8 cellular contexts compared by ENCODE assay signal in genomic region chr19:18469245-18470107, GRCh38. TPM values are rescaled to one million over a fixed set of nuclear protein-coding genes. Genes with fewer than 3 reads are reported as not detected.
DNase-seq lines count a peak whose midpoint lies in the region; ATAC-seq and TF ChIP-seq lines count a peak whose summit lies in the region.

No MANE protein-coding gene starts in this region.

- H4K12ac ChIP-seq in trophoblast cell (ENCODE audit: low read depth, low read length): no peak overlapping the region

- H3K9me3 Mint-ChIP-seq in activated T-helper 2 cell treated with anti-CD3 and anti-CD28 coated beads, Interferon-gamma antibody, Interleukin-2, Interleukin-4, amounts not matched to agents 10 μg/mL and 5 μg/mL and 100 μg/mL, durations not matched to agents 14 hours and 24 hours and 36 hours: no peaks in the 10 kb centered on the region

- H3K79me2 ChIP-seq in trophoblast cell (ENCODE audit: control insufficient read depth, insufficient read depth, low read length, poor library complexity): no peaks in the 10 kb centered on the region

- H3K36me3 ChIP-seq in Peyer's patch (peaks cover 0 to 36% (median 0%) of the 10 kb centered on the region in 3 donors), gastroesophageal sphincter (peaks cover 0 to 29% of the 10 kb centered on the region in 2 donors), trophoblast cell (ENCODE audit: control insufficient read depth in 1 of 2, insufficient read depth in 2 of 2, low read length in 2 of 2) (peaks cover 18 to 24% of the 10 kb centered on the region in 2 experiments)

- H3K27me3 ChIP-seq in Peyer's patch (no peaks in the 10 kb centered on the region), gastroesophageal sphincter (no peaks in the 10 kb centered on the region), trophoblast cell (ENCODE audit: insufficient read depth, low read length) (no peaks in the 10 kb centered on the region)

- H3K9ac ChIP-seq in trophoblast cell (ENCODE audit: low read length): no peak overlapping the region

- TF ChIP-seq EP300 in gastroesophageal sphincter (IDR thresholded peaks at IDR 0.05): no peak

- H3K9me3 ChIP-seq in Peyer's patch (no peaks in the 10 kb centered on the region), gastroesophageal sphincter (no peaks in the 10 kb centered on the region), trophoblast cell (ENCODE audit: insufficient read depth, low read depth, low read length) (no peaks in the 10 kb centered on the region)

- TF ChIP-seq POLR2A in Peyer's patch (IDR thresholded peaks at IDR 0.05): no peak
- TF ChIP-seq POLR2A in gastroesophageal sphincter (IDR thresholded peaks at IDR 0.05): no peak

- intact Hi-C loops in activated T-helper 2 cell treated with anti-CD3 and anti-CD28 coated beads, Interferon-gamma antibody, Interleukin-2, Interleukin-4, amounts not matched to agents 10 μg/mL and 5 μg/mL and 100 μg/mL, durations not matched to agents 14 hours and 24 hours and 36 hours (cut with micrococcal nuclease): loop anchor here (2.0 kb wide), 1 partner anchor 51 kb away; no protein-coding TSS in a partner anchor

- no peaks in the 10 kb centered on the region for H3K27me3 Mint-ChIP-seq in activated T-helper 2 cell treated with anti-CD3 and anti-CD28 coated beads, Interferon-gamma antibody, Interleukin-2, Interleukin-4, amounts not matched to agents 10 μg/mL and 5 μg/mL and 100 μg/mL, durations not matched to agents 14 hours and 24 hours and 36 hours (ENCODE audit: low read depth)

- peak; percentile 47 to 80 (median 75) for TF ChIP-seq CTCF in Peyer's patch (IDR thresholded peaks at IDR 0.05)
- peak in 3 of 4 experiments; percentile 57 to 77 (median 77) for TF ChIP-seq CTCF in gastroesophageal sphincter (IDR thresholded peaks at IDR 0.05)

- H4K91ac ChIP-seq in trophoblast cell (ENCODE audit: low read depth, low read length): no peak overlapping the region

- no peaks in the 10 kb centered on the region for H3K79me1 ChIP-seq in trophoblast cell (ENCODE audit: low read length)

- H3K18ac ChIP-seq in trophoblast cell (ENCODE audit: low read length): no peak overlapping the region

- peak; percentile 60 for DNase-seq in activated gamma-delta T cell treated with Interleukin-2 at 50 U/mL for 16 hours
- DNase-seq in activated gamma-delta T cell (lab: John Stamatoyannopoulos, UW): no peak
- peak; percentile 50 to 85 (median 83) for DNase-seq in Peyer's patch
- peak; percentile 39 for DNase-seq in activated T-helper 2 cell treated with anti-CD3 and anti-CD28 coated beads, Interferon-gamma antibody, Interleukin-2, Interleukin-4, amounts not matched to agents 10 μg/mL and 5 μg/mL and 100 μg/mL, durations not matched to agents 14 hours and 24 hours and 36 hours (ENCODE audit: low spot score)
- DNase-seq in trophoblast cell: peak; percentile 52 to 76

- H2BK120ac ChIP-seq in trophoblast cell (ENCODE audit: insufficient read depth, low read length, poor library complexity): no peak overlapping the region

- H3K4me3 Mint-ChIP-seq in activated T-helper 2 cell treated with anti-CD3 and anti-CD28 coated beads, Interferon-gamma antibody, Interleukin-2, Interleukin-4, amounts not matched to agents 10 μg/mL and 5 μg/mL and 100 μg/mL, durations not matched to agents 14 hours and 24 hours and 36 hours (ENCODE audit: low read depth): no peak overlapping the region

- no peak overlapping the region for H3K4me3 ChIP-seq in Peyer's patch
- H3K4me3 ChIP-seq in gastroesophageal sphincter: no peak overlapping the region
- H3K4me3 ChIP-seq in trophoblast cell (ENCODE audit: low read depth, low read length): no peak overlapping the region

- no peak overlapping the region for H3K27ac Mint-ChIP-seq in activated T-helper 2 cell treated with anti-CD3 and anti-CD28 coated beads, Interferon-gamma antibody, Interleukin-2, Interleukin-4, amounts not matched to agents 10 μg/mL and 5 μg/mL and 100 μg/mL, durations not matched to agents 14 hours and 24 hours and 36 hours

- no peak overlapping the region for H2AFZ ChIP-seq in trophoblast cell (ENCODE audit: insufficient read depth, low read length, poor library complexity)

- 64 to 100% methylated on average over 2 to 3 of the region's 30 CpGs for WGBS in gastroesophageal sphincter (ENCODE audit: low coverage in 1 of 2), 2 donors
- no CpG with 5 or more reads among the region's 30 CpGs for WGBS in trophoblast cell (ENCODE audit: extremely low coverage, insufficient coverage, insufficient read length)

- no peak overlapping the region for H2BK12ac ChIP-seq in trophoblast cell (ENCODE audit: low read length)

- no peak overlapping the region for H3K4me2 ChIP-seq in trophoblast cell (ENCODE audit: low read length)

- peaks cover 2 to 63% (median 12%) of the 10 kb centered on the region in 4 donors for H3K4me1 ChIP-seq in Peyer's patch
- peaks cover 6 to 84% (median 47%) of the 10 kb centered on the region in 3 donors for H3K4me1 ChIP-seq in gastroesophageal sphincter
- peaks cover 0 to 3% of the 10 kb centered on the region in 2 experiments for H3K4me1 ChIP-seq in trophoblast cell (ENCODE audit: control insufficient read depth in 1 of 2, insufficient read depth in 2 of 2, low read length in 2 of 2)

- no peak overlapping the region for H3K14ac ChIP-seq in trophoblast cell (ENCODE audit: low read length)

- H4K8ac ChIP-seq in trophoblast cell (ENCODE audit: low read depth, low read length): no peak overlapping the region

- H2AK5ac ChIP-seq in trophoblast cell (ENCODE audit: low read length): no peak overlapping the region

- ATAC-seq in gastroesophageal sphincter: peak; percentile 30
- no peak for ATAC-seq in GM18873 (IDR thresholded peaks at IDR 0.05; ENCODE audit: low FRiP score, unreplicated experiment)
- no peak for ATAC-seq in GM18511 (IDR thresholded peaks at IDR 0.05; ENCODE audit: unreplicated experiment)

- H3K4me1 Mint-ChIP-seq in activated T-helper 2 cell treated with anti-CD3 and anti-CD28 coated beads, Interferon-gamma antibody, Interleukin-2, Interleukin-4, amounts not matched to agents 10 μg/mL and 5 μg/mL and 100 μg/mL, durations not matched to agents 14 hours and 24 hours and 36 hours (ENCODE audit: low read depth): peaks cover 9% of the 10 kb centered on the region

- H3K23ac ChIP-seq in trophoblast cell (ENCODE audit: low read length): no peak overlapping the region

- peak overlapping the region in 1 of 4 donors; percentile 23 for H3K27ac ChIP-seq in Peyer's patch
- peak overlapping the region in 2 of 4 donors; percentile 8 to 46 for H3K27ac ChIP-seq in gastroesophageal sphincter
- H3K27ac ChIP-seq in trophoblast cell (ENCODE audit: low read depth, low read length): no peak overlapping the region

- H3K36me3 Mint-ChIP-seq in activated T-helper 2 cell treated with anti-CD3 and anti-CD28 coated beads, Interferon-gamma antibody, Interleukin-2, Interleukin-4, amounts not matched to agents 10 μg/mL and 5 μg/mL and 100 μg/mL, durations not matched to agents 14 hours and 24 hours and 36 hours (ENCODE audit: low read depth): peaks cover 11% of the 10 kb centered on the region

- no peak overlapping the region for H3K4ac ChIP-seq in trophoblast cell (ENCODE audit: low read depth, low read length)

- no peak overlapping the region for H2BK5ac ChIP-seq in trophoblast cell (ENCODE audit: low read depth, low read length, poor library complexity)

RNA-seq across cellular contexts. Expression of gene ISYNA1, which starts 31.5 kb away (rescaled TPM):
- total RNA-seq in Peyer's patch (10 to 100 TPM in 3 of 4 donors, 1 to 10 TPM in 1; 5.3 to 26.4 (median 14.0) TPM), gastroesophageal sphincter (10 to 100 TPM; 15.2 to 31.6 (median 19.8) TPM)
- total RNA-seq in activated T-helper 2 cell treated with anti-CD3 and anti-CD28 coated beads, Interferon-gamma antibody, Interleukin-2, Interleukin-4, amounts not matched to agents 10 μg/mL and 5 μg/mL and 100 μg/mL, durations not matched to agents 14 hours and 24 hours and 36 hours: 15.1 and 20.3 TPM in 2 replicates
- polyA plus RNA-seq in trophoblast cell (2013): 476 and 488 TPM in 2 replicates

RNA-seq across cellular contexts. Expression of gene SSBP4, which starts 50.3 kb away (rescaled TPM):
- 10 to 100 TPM; 34.0 to 85.8 (median 39.9) TPM for total RNA-seq in Peyer's patch
- total RNA-seq in activated T-helper 2 cell treated with anti-CD3 and anti-CD28 coated beads, Interferon-gamma antibody, Interleukin-2, Interleukin-4, amounts not matched to agents 10 μg/mL and 5 μg/mL and 100 μg/mL, durations not matched to agents 14 hours and 24 hours and 36 hours: 133 and 146 TPM in 2 replicates
- total RNA-seq in gastroesophageal sphincter: 10 to 100 TPM; 58.4 to 76.2 (median 61.3) TPM
- polyA plus RNA-seq in trophoblast cell (2013): 51.1 and 52.0 TPM in 2 replicates

RNA-seq across cellular contexts. Expression of gene ELL, which starts 52.4 kb away (rescaled TPM):
- total RNA-seq in Peyer's patch (10 to 100 TPM; 18.9 to 49.5 (median 34.2) TPM), gastroesophageal sphincter (10 to 100 TPM; 12.5 to 19.0 (median 14.7) TPM)
- 27.0 and 27.5 TPM in 2 replicates for total RNA-seq in activated T-helper 2 cell treated with anti-CD3 and anti-CD28 coated beads, Interferon-gamma antibody, Interleukin-2, Interleukin-4, amounts not matched to agents 10 μg/mL and 5 μg/mL and 100 μg/mL, durations not matched to agents 14 hours and 24 hours and 36 hours
- polyA plus RNA-seq in trophoblast cell (2013): 26.7 and 26.8 TPM in 2 replicates
